24 cellular contexts compared by ENCODE assay signal in genomic region chr7:104968648-104969047, GRCh38. TPM values are rescaled to one million over a fixed set of nuclear protein-coding genes. Genes with fewer than 3 reads are reported as not detected.
DNase-seq lines count a peak whose midpoint lies in the region; ATAC-seq and TF ChIP-seq lines count a peak whose summit lies in the region.
"Had no signal": no experiment of that assay in that cellular context is flagged by ENCODE, and none has a peak within 500 bp of the region (broad histone marks: within the 10 kb centered on the region; RNA-seq: fewer than 3 reads in every experiment).

No MANE protein-coding gene starts in this region.

- no peak for TF ChIP-seq CTCF in colonic mucosa (IDR thresholded peaks at IDR 0.05)
- no peak for TF ChIP-seq CTCF in lower lobe of right lung (IDR thresholded peaks at IDR 0.05)
- TF ChIP-seq CTCF in thoracic aorta (IDR thresholded peaks at IDR 0.05): no peak

- DNase-seq in HEK293T (ENCODE audit: extremely low spot score) (no peak), colonic mucosa (no peak), lower lobe of right lung (no peak), thoracic aorta (ENCODE audit: low spot score) (no peak), NCI-H524 (lab: John Stamatoyannopoulos, UW) (no peak)
- DNase-seq in activated CD4-positive, alpha-beta T cell treated with anti-CD3 and anti-CD28 coated beads for 48 hours: no peak
- no peak for DNase-seq in effector memory CD8-positive, alpha-beta T cell
- DNase-seq: ACHN; CD4-positive, alpha-beta T cell; COR-L47; DMS79; H7; HFFc6; KBM-7; NCI-H1092; NCI-H1436; NCI-H187 treated with DMSO at 0.1 percent for 48 hours; NCI-H2107; NCI-H2227 treated with DMSO at 0.1 percent for 48 hours; NCI-H524 treated with DMSO at 0.1 percent for 48 hours; NCI-H82; SJCRH30 had no signal

- intact Hi-C loops in colonic mucosa (cut with DNase I) (no loop called here), lower lobe of right lung (cut with DNase I) (no loop called here)

- H3K4me3 ChIP-seq in colonic mucosa: no peak overlapping the region
- H3K4me3 ChIP-seq in lower lobe of right lung: no peak overlapping the region
- H3K4me3 ChIP-seq in thoracic aorta: no peak overlapping the region
- H3K4me3 ChIP-seq: BLaER1, SJCRH30 had no signal

- H3K36me3 Mint-ChIP-seq in effector memory CD8-positive, alpha-beta T cell (ENCODE audit: insufficient read depth): no peaks in the 10 kb centered on the region

- H3K36me3 ChIP-seq in colonic mucosa (no peaks in the 10 kb centered on the region), lower lobe of right lung (no peaks in the 10 kb centered on the region), thoracic aorta (no peaks in the 10 kb centered on the region)
- H3K36me3 ChIP-seq: SJCRH30 had no signal

- H3K27ac Mint-ChIP-seq in effector memory CD8-positive, alpha-beta T cell: no peak overlapping the region
- H3K27ac Mint-ChIP-seq: CD4-positive, alpha-beta T cell had no signal

- peaks cover 5% of the 10 kb centered on the region for H3K4me1 ChIP-seq in colonic mucosa
- peaks cover 39% of the 10 kb centered on the region for H3K4me1 ChIP-seq in lower lobe of right lung
- H3K4me1 ChIP-seq in thoracic aorta (ENCODE audit: control insufficient read depth in 1 of 2, low read depth in 2 of 2): peaks cover 38 to 82% of the 10 kb centered on the region in 2 donors

- H3K9ac ChIP-seq in colonic mucosa (ENCODE audit: low read depth in 2 of 2, low read length in 2 of 2): no peak overlapping the region
- H3K9ac ChIP-seq: BLaER1 had no signal

- CTCF ChIA-PET in HEK293T (lab: Yijun Ruan, JAX): interaction anchor here (0.6 to 1.5 kb wide), 2 partner anchors 13 to 1186 kb away, joined by 4 to 5 read pairs; no protein-coding TSS in a partner anchor

- H3K27me3 Mint-ChIP-seq in effector memory CD8-positive, alpha-beta T cell: no peaks in the 10 kb centered on the region
- H3K27me3 Mint-ChIP-seq: CD4-positive, alpha-beta T cell had no signal

- ATAC-seq in lower lobe of right lung (no peak), thoracic aorta (ENCODE audit: insufficient number of reproducible peaks, low FRiP score, low read depth) (no peak)
- ATAC-seq in effector memory CD8-positive, alpha-beta T cell (replicated peaks): no peak
- ATAC-seq: Panc1 had no signal

- POLR2A ChIA-PET in HEK293T (lab: Yijun Ruan, JAX): no interaction called here

- H3K27me3 ChIP-seq in colonic mucosa (no peaks in the 10 kb centered on the region), lower lobe of right lung (ENCODE audit: low read depth) (no peaks in the 10 kb centered on the region), thoracic aorta (replicated peaks; ENCODE audit: insufficient read depth) (no peaks in the 10 kb centered on the region)
- H3K27me3 ChIP-seq: BLaER1, SJCRH30 had no signal

- H3K4me1 Mint-ChIP-seq in effector memory CD8-positive, alpha-beta T cell (ENCODE audit: low read depth in 2 of 2): no peaks in the 10 kb centered on the region

- no peaks in the 10 kb centered on the region for H3K9me3 ChIP-seq in colonic mucosa
- no peaks in the 10 kb centered on the region for H3K9me3 ChIP-seq in lower lobe of right lung
- H3K9me3 ChIP-seq in thoracic aorta: no peaks in the 10 kb centered on the region

- H3K27ac ChIP-seq in colonic mucosa (peak overlapping the region; percentile 15), lower lobe of right lung (peak overlapping the region; percentile 31), thoracic aorta (peak overlapping the region; percentile 14 to 41)
- H3K27ac ChIP-seq: BLaER1, SJCRH30 had no signal

- H3K9me3 Mint-ChIP-seq in effector memory CD8-positive, alpha-beta T cell: no peaks in the 10 kb centered on the region
- H3K9me3 Mint-ChIP-seq: CD4-positive, alpha-beta T cell; HFFc6 had no signal

- H3K4me3 Mint-ChIP-seq in effector memory CD8-positive, alpha-beta T cell: no peak overlapping the region
- H3K4me3 Mint-ChIP-seq: CD4-positive, alpha-beta T cell; HFFc6 had no signal

TF ChIP-seq in HEK293T, 16 proteins besides CTCF, POLR2A, EP300 and RAD21:
- TF ChIP-seq FOXK2 (IDR thresholded peaks at IDR 0.05) (no peak), ZNF384 (IDR thresholded peaks at IDR 0.05) (0 out of 2 replicates have a peak, but pooled peaks have one; percentile 10)

RNA-seq across cellular contexts. Expression of gene KMT2E, which starts 45.4 kb away (rescaled TPM):
- total RNA-seq in colonic mucosa: 100 to 1,000 TPM in 1 of 2 donors, 10 to 100 TPM in 1; 78.6 to 116 TPM
- 88.2 TPM for total RNA-seq in lower lobe of right lung
- total RNA-seq in thoracic aorta: 100 to 1,000 TPM; 139 to 140 TPM
